20 cellular contexts compared by ENCODE assay signal in the genomic region with DNA sequence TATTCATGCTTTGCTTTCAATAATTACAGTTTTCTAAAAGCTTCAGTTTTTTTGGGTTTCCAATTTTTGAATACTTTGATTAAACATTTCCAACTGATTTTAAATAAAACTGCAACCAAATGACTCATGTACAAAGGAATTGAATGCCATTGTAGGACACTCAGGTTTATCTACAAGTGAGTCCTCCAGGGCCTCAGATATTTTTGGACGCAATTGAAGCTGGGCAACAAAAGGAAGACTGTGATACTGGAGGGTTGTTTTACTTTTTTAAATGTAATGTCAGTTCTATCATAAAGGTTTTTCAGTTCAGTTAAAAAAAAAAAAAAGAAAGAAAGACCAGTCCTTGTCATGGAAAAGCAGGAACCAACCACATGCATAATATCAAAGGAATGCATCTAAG.
"Had no signal": no experiment of that assay in that cellular context is flagged by ENCODE, and none has a peak within 500 bp of the region (broad histone marks: within the 10 kb centered on the region; RNA-seq: fewer than 3 reads in every experiment).

No MANE protein-coding gene starts in this region.

- FAIRE-seq: endometrium had no signal

- H3K27me3 Mint-ChIP-seq: naive B cell; stimulated activated naive B cell treated with anti-CD40 and anti-IgM and Interleukin-4, amounts not matched to agents 10 μg/mL and 1 μg/mL and 100 μg/mL, for 72 hours; stimulated activated naive CD8-positive, alpha-beta T cell treated with anti-CD3 and anti-CD28 coated beads, Interleukin-15, amount 100 ng/mL, for 72 hours had no signal

- H3K27ac Mint-ChIP-seq: naive B cell; nephron; stimulated activated naive B cell treated with anti-CD40 and anti-IgM and Interleukin-4, amounts not matched to agents 10 μg/mL and 1 μg/mL and 100 μg/mL, for 72 hours; stimulated activated naive CD8-positive, alpha-beta T cell treated with anti-CD3 and anti-CD28 coated beads, Interleukin-15, amount 100 ng/mL, for 72 hours had no signal

- H3K4me3 Mint-ChIP-seq: naive B cell; nephron; stimulated activated naive B cell treated with anti-CD40 and anti-IgM and Interleukin-4, amounts not matched to agents 10 μg/mL and 1 μg/mL and 100 μg/mL, for 72 hours; stimulated activated naive CD8-positive, alpha-beta T cell treated with anti-CD3 and anti-CD28 coated beads, Interleukin-15, amount 100 ng/mL, for 72 hours had no signal

- H3K36me3 ChIP-seq: gastrocnemius medialis, heart right ventricle, tibial nerve, upper lobe of right lung, vagina had no signal

- H3K36me3 Mint-ChIP-seq: naive B cell; stimulated activated naive B cell treated with anti-CD40 and anti-IgM and Interleukin-4, amounts not matched to agents 10 μg/mL and 1 μg/mL and 100 μg/mL, for 72 hours had no signal

- H3K27me3 ChIP-seq: gastrocnemius medialis, testis, tibial nerve, upper lobe of right lung, vagina had no signal

- DNase-seq: effector memory CD4-positive, alpha-beta T cell; gastrocnemius medialis; heart right ventricle; hypothalamus; islet precursor cell; mesendoderm; naive B cell; stimulated activated CD4-positive, alpha-beta T cell treated with anti-CD3 and anti-CD28 coated beads, Interleukin-2, amount 100 ng/mL, for 24 hours; stimulated activated CD4-positive, alpha-beta T cell treated with anti-CD3 and anti-CD28 coated beads, Interleukin-4, amount 100 ng/mL, for 4 hours; stimulated activated naive B cell treated with anti-CD40 and anti-IgM and Interleukin-4, amounts not matched to agents 10 μg/mL and 1 μg/mL and 100 μg/mL, for 72 hours; stimulated activated naive CD8-positive, alpha-beta T cell treated with anti-CD3 and anti-CD28 coated beads, Interleukin-15, amount 100 ng/mL, for 72 hours; testis; upper lobe of right lung had no signal

- ATAC-seq: esophagus mucosa; gastrocnemius medialis; sciatic nerve; stimulated activated naive B cell treated with anti-CD40 and anti-IgM and Interleukin-4, amounts not matched to agents 10 μg/mL and 1 μg/mL and 100 μg/mL, for 72 hours; stimulated activated naive CD8-positive, alpha-beta T cell treated with anti-CD3 and anti-CD28 coated beads, Interleukin-15, amount 100 ng/mL, for 72 hours; upper lobe of right lung had no signal

- H3K9me3 Mint-ChIP-seq: naive B cell; nephron; stimulated activated naive CD8-positive, alpha-beta T cell treated with anti-CD3 and anti-CD28 coated beads, Interleukin-15, amount 100 ng/mL, for 72 hours had no signal

- H3K4me3 ChIP-seq: gastrocnemius medialis, heart right ventricle, skin epidermis, testis, tibial nerve, upper lobe of right lung, vagina had no signal

- H3K27ac ChIP-seq: gastrocnemius medialis, skin epidermis, testis, tibial nerve, upper lobe of right lung, vagina had no signal

- H3K4me1 ChIP-seq: gastrocnemius medialis, heart right ventricle, testis, tibial nerve, upper lobe of right lung, vagina had no signal

- H3K4me1 Mint-ChIP-seq: naive B cell; nephron; stimulated activated naive B cell treated with anti-CD40 and anti-IgM and Interleukin-4, amounts not matched to agents 10 μg/mL and 1 μg/mL and 100 μg/mL, for 72 hours; stimulated activated naive CD8-positive, alpha-beta T cell treated with anti-CD3 and anti-CD28 coated beads, Interleukin-15, amount 100 ng/mL, for 72 hours had no signal

- H3K9me3 ChIP-seq: gastrocnemius medialis, heart right ventricle, testis, tibial nerve, upper lobe of right lung, vagina had no signal
